8 cellular contexts compared by ENCODE assay signal in genomic region chr16:88650749-88651275, GRCh38.
DNase-seq lines count a peak whose midpoint lies in the region; ATAC-seq lines count a peak whose summit lies in the region.

Gene CYBA, minus strand, starts transcription at chr16:88651053. Its CDS starts 40 bp downstream, at chr16:88651013.

- DNase-seq in GM03348 (ENCODE audit: low spot score): peak; percentile 93
- peak; percentile 78 for DNase-seq in LoVo (ENCODE audit: low spot score)
- peak; percentile 72 for DNase-seq in activated CD4-positive, alpha-beta T cell treated with anti-CD3 and anti-CD28 coated beads, Interleukin-2, amount 50 U/mL, for 1 hour
- peak; percentile 73 for DNase-seq in ecto neural progenitor cell (ENCODE audit: low spot score)
- peak; percentile 37 for DNase-seq in medulla oblongata (ENCODE audit: extremely low spot score)
- peak; percentile 60 for DNase-seq in stimulated activated CD8-positive, alpha-beta memory T cell treated with anti-CD3 and anti-CD28 coated beads, Interleukin-15, amount 100 ng/mL, for 24 hours (ENCODE audit: low read depth)
- no peak for DNase-seq in SHP77 treated with DMSO at 0.1 percent for 48 hours (lab: John Stamatoyannopoulos, UW)

- ATAC-seq in GM21825 (IDR thresholded peaks at IDR 0.05; ENCODE audit: unreplicated experiment): peak; percentile 55
